Comparison of ENCODE assay signal across 1 cellular context in the genomic region with DNA sequence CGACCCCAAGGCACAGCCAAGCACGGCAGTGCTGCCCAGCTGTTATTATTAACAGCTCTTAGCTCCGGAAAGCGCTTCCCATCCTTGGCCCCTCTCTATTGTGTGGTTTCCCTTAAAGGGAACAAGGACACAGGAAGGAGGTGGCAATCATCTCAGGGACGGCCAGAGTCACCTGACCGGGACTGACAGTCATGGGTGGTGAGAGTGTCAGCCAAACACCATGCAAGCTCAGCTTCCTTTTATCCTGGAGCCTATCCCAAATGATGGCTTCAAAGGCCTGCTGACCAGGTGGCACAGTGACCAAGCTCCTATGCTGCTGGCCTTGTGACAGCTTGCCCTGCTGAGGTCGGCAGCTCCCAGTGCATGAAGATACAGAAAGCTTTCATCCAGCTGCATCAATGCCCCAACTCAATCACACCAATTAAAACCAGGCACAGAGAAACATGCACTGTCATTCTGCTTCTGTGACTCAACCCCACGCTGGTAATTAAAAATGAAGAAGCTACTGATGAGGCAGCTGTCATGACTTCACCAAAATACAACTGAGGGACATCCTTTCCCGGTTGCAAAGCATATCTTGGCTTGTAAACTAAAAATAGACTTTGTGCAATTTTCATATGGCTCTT.
A peak's percentile ranks its signal among the peaks of the same experiment; 100 is the strongest.
TF ChIP-seq lines count a peak whose summit lies in the region.

No MANE protein-coding gene starts in this region.

TF ChIP-seq in HepG2, 621 proteins besides CTCF, POLR2A, EP300 and RAD21 (continued from another document and continues in another):
- TF ChIP-seq, protein P1, sequence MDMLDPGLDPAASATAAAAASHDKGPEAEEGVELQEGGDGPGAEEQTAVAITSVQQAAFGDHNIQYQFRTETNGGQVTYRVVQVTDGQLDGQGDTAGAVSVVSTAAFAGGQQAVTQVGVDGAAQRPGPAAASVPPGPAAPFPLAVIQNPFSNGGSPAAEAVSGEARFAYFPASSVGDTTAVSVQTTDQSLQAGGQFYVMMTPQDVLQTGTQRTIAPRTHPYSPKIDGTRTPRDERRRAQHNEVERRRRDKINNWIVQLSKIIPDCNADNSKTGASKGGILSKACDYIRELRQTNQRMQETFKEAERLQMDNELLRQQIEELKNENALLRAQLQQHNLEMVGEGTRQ (IDR thresholded peaks at IDR 0.05; ENCODE audit: low read depth, low read length) = 0 out of 2 replicates have a peak, but pooled peaks have one; percentile 29
- TF ChIP-seq, protein P1 (CRISPR knock-in tag; IDR thresholded peaks at IDR 0.05; ENCODE audit: borderline replicate concordance) = no peak
- 0 out of 2 replicates have a peak, but pooled peaks have one; percentile 7 for TF ChIP-seq FOSL2 (CRISPR knock-in tag; IDR thresholded peaks at IDR 0.05)
- peak; percentile 34; the same call in 1 of the 2 replicates for TF ChIP-seq ZFX (CRISPR knock-in tag; IDR thresholded peaks at IDR 0.05; ENCODE audit: low read depth)
- TF ChIP-seq TBX2 (CRISPR knock-in tag; IDR thresholded peaks at IDR 0.05; ENCODE audit: borderline replicate concordance) = 0 out of 2 replicates have a peak, but pooled peaks have one; percentile 24
- TF ChIP-seq, protein P2, sequence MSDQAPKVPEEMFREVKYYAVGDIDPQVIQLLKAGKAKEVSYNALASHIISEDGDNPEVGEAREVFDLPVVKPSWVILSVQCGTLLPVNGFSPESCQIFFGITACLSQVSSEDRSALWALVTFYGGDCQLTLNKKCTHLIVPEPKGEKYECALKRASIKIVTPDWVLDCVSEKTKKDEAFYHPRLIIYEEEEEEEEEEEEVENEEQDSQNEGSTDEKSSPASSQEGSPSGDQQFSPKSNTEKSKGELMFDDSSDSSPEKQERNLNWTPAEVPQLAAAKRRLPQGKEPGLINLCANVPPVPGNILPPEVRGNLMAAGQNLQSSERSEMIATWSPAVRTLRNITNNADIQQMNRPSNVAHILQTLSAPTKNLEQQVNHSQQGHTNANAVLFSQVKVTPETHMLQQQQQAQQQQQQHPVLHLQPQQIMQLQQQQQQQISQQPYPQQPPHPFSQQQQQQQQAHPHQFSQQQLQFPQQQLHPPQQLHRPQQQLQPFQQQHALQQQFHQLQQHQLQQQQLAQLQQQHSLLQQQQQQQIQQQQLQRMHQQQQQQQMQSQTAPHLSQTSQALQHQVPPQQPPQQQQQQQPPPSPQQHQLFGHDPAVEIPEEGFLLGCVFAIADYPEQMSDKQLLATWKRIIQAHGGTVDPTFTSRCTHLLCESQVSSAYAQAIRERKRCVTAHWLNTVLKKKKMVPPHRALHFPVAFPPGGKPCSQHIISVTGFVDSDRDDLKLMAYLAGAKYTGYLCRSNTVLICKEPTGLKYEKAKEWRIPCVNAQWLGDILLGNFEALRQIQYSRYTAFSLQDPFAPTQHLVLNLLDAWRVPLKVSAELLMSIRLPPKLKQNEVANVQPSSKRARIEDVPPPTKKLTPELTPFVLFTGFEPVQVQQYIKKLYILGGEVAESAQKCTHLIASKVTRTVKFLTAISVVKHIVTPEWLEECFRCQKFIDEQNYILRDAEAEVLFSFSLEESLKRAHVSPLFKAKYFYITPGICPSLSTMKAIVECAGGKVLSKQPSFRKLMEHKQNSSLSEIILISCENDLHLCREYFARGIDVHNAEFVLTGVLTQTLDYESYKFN (CRISPR knock-in tag; conservative IDR thresholded peaks at IDR 0.05) = 0 out of 2 replicates have a peak, but pooled peaks have one; percentile 7
- TF ChIP-seq, protein P3, sequence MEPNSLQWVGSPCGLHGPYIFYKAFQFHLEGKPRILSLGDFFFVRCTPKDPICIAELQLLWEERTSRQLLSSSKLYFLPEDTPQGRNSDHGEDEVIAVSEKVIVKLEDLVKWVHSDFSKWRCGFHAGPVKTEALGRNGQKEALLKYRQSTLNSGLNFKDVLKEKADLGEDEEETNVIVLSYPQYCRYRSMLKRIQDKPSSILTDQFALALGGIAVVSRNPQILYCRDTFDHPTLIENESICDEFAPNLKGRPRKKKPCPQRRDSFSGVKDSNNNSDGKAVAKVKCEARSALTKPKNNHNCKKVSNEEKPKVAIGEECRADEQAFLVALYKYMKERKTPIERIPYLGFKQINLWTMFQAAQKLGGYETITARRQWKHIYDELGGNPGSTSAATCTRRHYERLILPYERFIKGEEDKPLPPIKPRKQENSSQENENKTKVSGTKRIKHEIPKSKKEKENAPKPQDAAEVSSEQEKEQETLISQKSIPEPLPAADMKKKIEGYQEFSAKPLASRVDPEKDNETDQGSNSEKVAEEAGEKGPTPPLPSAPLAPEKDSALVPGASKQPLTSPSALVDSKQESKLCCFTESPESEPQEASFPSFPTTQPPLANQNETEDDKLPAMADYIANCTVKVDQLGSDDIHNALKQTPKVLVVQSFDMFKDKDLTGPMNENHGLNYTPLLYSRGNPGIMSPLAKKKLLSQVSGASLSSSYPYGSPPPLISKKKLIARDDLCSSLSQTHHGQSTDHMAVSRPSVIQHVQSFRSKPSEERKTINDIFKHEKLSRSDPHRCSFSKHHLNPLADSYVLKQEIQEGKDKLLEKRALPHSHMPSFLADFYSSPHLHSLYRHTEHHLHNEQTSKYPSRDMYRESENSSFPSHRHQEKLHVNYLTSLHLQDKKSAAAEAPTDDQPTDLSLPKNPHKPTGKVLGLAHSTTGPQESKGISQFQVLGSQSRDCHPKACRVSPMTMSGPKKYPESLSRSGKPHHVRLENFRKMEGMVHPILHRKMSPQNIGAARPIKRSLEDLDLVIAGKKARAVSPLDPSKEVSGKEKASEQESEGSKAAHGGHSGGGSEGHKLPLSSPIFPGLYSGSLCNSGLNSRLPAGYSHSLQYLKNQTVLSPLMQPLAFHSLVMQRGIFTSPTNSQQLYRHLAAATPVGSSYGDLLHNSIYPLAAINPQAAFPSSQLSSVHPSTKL (CRISPR knock-in tag; IDR thresholded peaks at IDR 0.05) = peak; percentile 17; the same call in 1 of the 2 replicates
- TF ChIP-seq, protein P4, sequence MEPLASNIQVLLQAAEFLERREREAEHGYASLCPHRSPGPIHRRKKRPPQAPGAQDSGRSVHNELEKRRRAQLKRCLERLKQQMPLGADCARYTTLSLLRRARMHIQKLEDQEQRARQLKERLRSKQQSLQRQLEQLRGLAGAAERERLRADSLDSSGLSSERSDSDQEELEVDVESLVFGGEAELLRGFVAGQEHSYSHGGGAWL (CRISPR knock-in tag; IDR thresholded peaks at IDR 0.05) = 0 out of 2 replicates have a peak, but pooled peaks have one; percentile 13
- TF ChIP-seq SOX13 (IDR thresholded peaks at IDR 0.05) = no peak
- peak in 1 of 2 experiments; percentile 68; a peak in 2 of 4 replicates for TF ChIP-seq SOX13 (CRISPR knock-in tag; conservative IDR thresholded peaks at IDR 0.05 in 1 of 2, IDR thresholded peaks at IDR 0.05 in 1 of 2)
- TF ChIP-seq MED1 (CRISPR knock-in tag; IDR thresholded peaks at IDR 0.05) = peak; percentile 57; the same call in 1 of the 2 replicates
- TF ChIP-seq GPN1 (CRISPR knock-in tag; IDR thresholded peaks at IDR 0.05; ENCODE audit: borderline replicate concordance) = no peak
- TF ChIP-seq ZC3H13 (CRISPR knock-in tag; IDR thresholded peaks at IDR 0.05) = no peak
- TF ChIP-seq ZMYM2 (CRISPR knock-in tag; IDR thresholded peaks at IDR 0.05) = no peak
- TF ChIP-seq THYN1 (CRISPR knock-in tag; IDR thresholded peaks at IDR 0.05; ENCODE audit: borderline replicate concordance, low read depth) = no peak
- no peak for TF ChIP-seq FIP1L1 (IDR thresholded peaks at IDR 0.05; ENCODE audit: borderline replicate concordance, insufficient read depth, low read depth, low read length)
- TF ChIP-seq GABPA (IDR thresholded peaks at IDR 0.05; ENCODE audit: low read depth, low read length) = no peak
- peak; percentile 31; the same call in 1 of the 2 replicates for TF ChIP-seq GABPA (CRISPR knock-in tag; IDR thresholded peaks at IDR 0.05; ENCODE audit: low read depth)
- TF ChIP-seq SMARCE1 (IDR thresholded peaks at IDR 0.05; ENCODE audit: borderline replicate concordance) = no peak
- TF ChIP-seq SALL1 (CRISPR knock-in tag; IDR thresholded peaks at IDR 0.05) = peak; percentile 39; the same call in 1 of the 2 replicates
- TF ChIP-seq ZNF335 (CRISPR knock-in tag; IDR thresholded peaks at IDR 0.05) = 0 out of 2 replicates have a peak, but pooled peaks have one; percentile 36
- no peak for TF ChIP-seq AGO1 (IDR thresholded peaks at IDR 0.05; ENCODE audit: low read depth, low read length, poor library complexity, severe bottlenecking)
- no peak for TF ChIP-seq REL (CRISPR knock-in tag; conservative IDR thresholded peaks at IDR 0.05)
- no peak for TF ChIP-seq GZF1 (CRISPR knock-in tag; IDR thresholded peaks at IDR 0.05)
- 0 out of 2 replicates have a peak, but pooled peaks have one; percentile 24 for TF ChIP-seq ZBTB38 (CRISPR knock-in tag; IDR thresholded peaks at IDR 0.05)
- TF ChIP-seq ETV5 (CRISPR knock-in tag; IDR thresholded peaks at IDR 0.05; ENCODE audit: borderline replicate concordance) = peak; percentile 60; the same call in 1 of the 2 replicates
- peak; percentile 21; the same call in 1 of the 2 replicates for TF ChIP-seq ARNTL (CRISPR knock-in tag; IDR thresholded peaks at IDR 0.05)
- no peak for TF ChIP-seq SCMH1 (CRISPR knock-in tag; IDR thresholded peaks at IDR 0.05; ENCODE audit: borderline replicate concordance)
- TF ChIP-seq, protein P5, sequence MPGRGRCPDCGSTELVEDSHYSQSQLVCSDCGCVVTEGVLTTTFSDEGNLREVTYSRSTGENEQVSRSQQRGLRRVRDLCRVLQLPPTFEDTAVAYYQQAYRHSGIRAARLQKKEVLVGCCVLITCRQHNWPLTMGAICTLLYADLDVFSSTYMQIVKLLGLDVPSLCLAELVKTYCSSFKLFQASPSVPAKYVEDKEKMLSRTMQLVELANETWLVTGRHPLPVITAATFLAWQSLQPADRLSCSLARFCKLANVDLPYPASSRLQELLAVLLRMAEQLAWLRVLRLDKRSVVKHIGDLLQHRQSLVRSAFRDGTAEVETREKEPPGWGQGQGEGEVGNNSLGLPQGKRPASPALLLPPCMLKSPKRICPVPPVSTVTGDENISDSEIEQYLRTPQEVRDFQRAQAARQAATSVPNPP (CRISPR knock-in tag; IDR thresholded peaks at IDR 0.05) = no peak
- TF ChIP-seq TEAD3 (CRISPR knock-in tag; optimal IDR thresholded peaks at IDR 0.05; ENCODE audit: borderline replicate concordance) = peak; percentile 14
- no peak for TF ChIP-seq ATF7 (IDR thresholded peaks at IDR 0.05)
- TF ChIP-seq ATF7 (CRISPR knock-in tag; IDR thresholded peaks at IDR 0.05) = 0 out of 2 replicates have a peak, but pooled peaks have one; percentile 22
- TF ChIP-seq CC2D1A (CRISPR knock-in tag; IDR thresholded peaks at IDR 0.05) = no peak
- TF ChIP-seq ZNF24 (IDR thresholded peaks at IDR 0.05) = no peak
- TF ChIP-seq ZNF749 (CRISPR knock-in tag; IDR thresholded peaks at IDR 0.05; ENCODE audit: borderline replicate concordance) = no peak
- TF ChIP-seq ZEB1 (IDR thresholded peaks at IDR 0.05; ENCODE audit: insufficient replicate concordance, low read depth) = no peak
- TF ChIP-seq, protein P6, sequence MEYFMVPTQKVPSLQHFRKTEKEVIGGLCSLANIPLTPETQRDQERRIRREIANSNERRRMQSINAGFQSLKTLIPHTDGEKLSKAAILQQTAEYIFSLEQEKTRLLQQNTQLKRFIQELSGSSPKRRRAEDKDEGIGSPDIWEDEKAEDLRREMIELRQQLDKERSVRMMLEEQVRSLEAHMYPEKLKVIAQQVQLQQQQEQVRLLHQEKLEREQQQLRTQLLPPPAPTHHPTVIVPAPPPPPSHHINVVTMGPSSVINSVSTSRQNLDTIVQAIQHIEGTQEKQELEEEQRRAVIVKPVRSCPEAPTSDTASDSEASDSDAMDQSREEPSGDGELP (IDR thresholded peaks at IDR 0.05; ENCODE audit: borderline replicate concordance, low read depth) = peak; percentile 38; the same call in 1 of the 2 replicates
- TF ChIP-seq NCOA2 (CRISPR knock-in tag; IDR thresholded peaks at IDR 0.05) = peak; percentile 30; the same call in 1 of the 2 replicates
- TF ChIP-seq, protein P7, sequence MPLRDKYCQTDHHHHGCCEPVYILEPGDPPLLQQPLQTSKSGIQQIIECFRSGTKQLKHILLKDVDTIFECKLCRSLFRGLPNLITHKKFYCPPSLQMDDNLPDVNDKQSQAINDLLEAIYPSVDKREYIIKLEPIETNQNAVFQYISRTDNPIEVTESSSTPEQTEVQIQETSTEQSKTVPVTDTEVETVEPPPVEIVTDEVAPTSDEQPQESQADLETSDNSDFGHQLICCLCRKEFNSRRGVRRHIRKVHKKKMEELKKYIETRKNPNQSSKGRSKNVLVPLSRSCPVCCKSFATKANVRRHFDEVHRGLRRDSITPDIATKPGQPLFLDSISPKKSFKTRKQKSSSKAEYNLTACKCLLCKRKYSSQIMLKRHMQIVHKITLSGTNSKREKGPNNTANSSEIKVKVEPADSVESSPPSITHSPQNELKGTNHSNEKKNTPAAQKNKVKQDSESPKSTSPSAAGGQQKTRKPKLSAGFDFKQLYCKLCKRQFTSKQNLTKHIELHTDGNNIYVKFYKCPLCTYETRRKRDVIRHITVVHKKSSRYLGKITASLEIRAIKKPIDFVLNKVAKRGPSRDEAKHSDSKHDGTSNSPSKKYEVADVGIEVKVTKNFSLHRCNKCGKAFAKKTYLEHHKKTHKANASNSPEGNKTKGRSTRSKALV (CRISPR knock-in tag; IDR thresholded peaks at IDR 0.05) = no peak
- TF ChIP-seq SOX6 (IDR thresholded peaks at IDR 0.05) = no peak
- TF ChIP-seq SOX6 (CRISPR knock-in tag; IDR thresholded peaks at IDR 0.05) = peak; percentile 21; the same call in 1 of the 2 replicates
- TF ChIP-seq PTBP1 (IDR thresholded peaks at IDR 0.05; ENCODE audit: low read depth, low read length, poor library complexity, severe bottlenecking) = no peak
- TF ChIP-seq, protein P8, sequence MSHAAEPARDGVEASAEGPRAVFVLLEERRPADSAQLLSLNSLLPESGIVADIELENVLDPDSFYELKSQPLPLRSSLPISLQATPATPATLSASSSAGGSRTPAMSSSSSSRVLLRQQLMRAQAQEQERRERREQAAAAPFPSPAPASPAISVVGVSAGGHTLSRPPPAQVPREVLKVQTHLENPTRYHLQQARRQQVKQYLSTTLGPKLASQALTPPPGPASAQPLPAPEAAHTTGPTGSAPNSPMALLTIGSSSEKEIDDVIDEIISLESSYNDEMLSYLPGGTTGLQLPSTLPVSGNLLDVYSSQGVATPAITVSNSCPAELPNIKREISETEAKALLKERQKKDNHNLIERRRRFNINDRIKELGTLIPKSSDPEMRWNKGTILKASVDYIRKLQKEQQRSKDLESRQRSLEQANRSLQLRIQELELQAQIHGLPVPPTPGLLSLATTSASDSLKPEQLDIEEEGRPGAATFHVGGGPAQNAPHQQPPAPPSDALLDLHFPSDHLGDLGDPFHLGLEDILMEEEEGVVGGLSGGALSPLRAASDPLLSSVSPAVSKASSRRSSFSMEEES (CRISPR knock-in tag; IDR thresholded peaks at IDR 0.05) = peak; percentile 69; the same call in 1 of the 2 replicates
